19 cellular contexts compared by ENCODE assay signal in genomic region chr14:103190731-103191130, GRCh38.
"Had no signal": no experiment of that assay in that cellular context is flagged by ENCODE, and none has a peak within 500 bp of the region (broad histone marks: within the 10 kb centered on the region; RNA-seq: fewer than 3 reads in every experiment).

No MANE protein-coding gene starts in this region.

- DNase-seq: activated CD4-positive, alpha-beta memory T cell treated with anti-CD3 and anti-CD28 coated beads, Interleukin-2, amount 10 ng/mL, durations not matched to agents 7 days and 5 days; activated CD4-positive, alpha-beta T cell treated with anti-CD3 and anti-CD28 coated beads for 1 hour; activated CD4-positive, alpha-beta T cell treated with anti-CD3 and anti-CD28 coated beads, Interleukin-2, amount 10 ng/mL, durations not matched to agents 7 days and 5 days; activated CD8-positive, alpha-beta memory T cell treated with anti-CD3 and anti-CD28 coated beads, Interleukin-2, amount 50 U/mL, for 48 hours; activated T-cell treated with anti-CD3 and anti-CD28 coated beads, Interleukin-2, amount 50 U/mL, for 4 hours; anterior cingulate cortex; effector memory CD4-positive, alpha-beta T cell; glutamatergic neuron; left ventricle myocardium inferior; mesendoderm; naive B cell; ovary; right lobe of liver; stimulated activated CD4-positive, alpha-beta T cell treated with anti-CD3 and anti-CD28 coated beads, Interleukin-12 subunit alpha, Interleukin-12 subunit beta, amount 100 ng/mL, for 4 hours; stimulated activated CD4-positive, alpha-beta T cell treated with anti-CD3 and anti-CD28 coated beads, Interleukin-4, amount 100 ng/mL, for 1 hour; stimulated activated naive CD8-positive, alpha-beta T cell treated with anti-CD3 and anti-CD28 coated beads, Interleukin-15, Interleukin-2, amounts not matched to agents 100 U/mL and 50 U/mL, for 24 hours; T-helper 9 cell; testis; transverse colon had no signal
